8 cellular contexts compared by ENCODE assay signal in genomic region chr17:78378225-78379133, GRCh38. TPM values are rescaled to one million over a fixed set of nuclear protein-coding genes. Genes with fewer than 3 reads are reported as not detected.
DNase-seq lines count a peak whose midpoint lies in the region; ATAC-seq, FAIRE-seq and TF ChIP-seq lines count a peak whose summit lies in the region.

Gene PGS1, plus strand, starts transcription at chr17:78378649. Its CDS starts 17 bp downstream, at chr17:78378666.

- intact Hi-C loops in breast epithelium (cut with DNase I; ENCODE audit: low total_unique reads) = no loop called here

- H3F3A ChIP-seq in GM23338 (replicated peaks; ENCODE audit: low read depth) = peaks cover 27% of the 10 kb centered on the region

- no peaks in the 10 kb centered on the region for H3K9me2 ChIP-seq in GM23338 (ENCODE audit: insufficient read depth)

- peak within 1 kb of the TSS; percentile 93 for H2AFZ ChIP-seq in GM23338

- no peaks in the 10 kb centered on the region for H3K27me3 ChIP-seq in GM23338 (ENCODE audit: insufficient read depth)
- H3K27me3 ChIP-seq in WERI-Rb-1 (ENCODE audit: insufficient read depth, low read depth, severe bottlenecking) = no peaks in the 10 kb centered on the region
- H3K27me3 ChIP-seq in breast epithelium = no peaks in the 10 kb centered on the region
- no peaks in the 10 kb centered on the region for H3K27me3 ChIP-seq in small intestine (ENCODE audit: control insufficient read depth in 2 of 2, insufficient read depth in 2 of 2, low read length in 2 of 2)

- FAIRE-seq in small intestine (lab: Jason Lieb, UNC) = no peak

- H3K9me3 ChIP-seq in WERI-Rb-1 (ENCODE audit: severe bottlenecking) (no peaks in the 10 kb centered on the region), breast epithelium (no peaks in the 10 kb centered on the region), small intestine (ENCODE audit: control insufficient read depth, low read depth) (no peaks in the 10 kb centered on the region)

- DNase-seq in D341Med (ENCODE audit: low spot score) (peak; percentile 97), GM23338 (ENCODE audit: low spot score) (peak; percentile 86), NCI-H1930 (lab: John Stamatoyannopoulos, UW) (peak; percentile 43 to 76), WERI-Rb-1 (peak; percentile 87), breast epithelium (ENCODE audit: low spot score in 2 of 2) (peak; percentile 64 to 79), iPS-NIHi11 (ENCODE audit: low spot score) (peak; percentile 87), small intestine (peak; percentile 78)

- H3K27me3 Mint-ChIP-seq in GM23338 (ENCODE audit: insufficient read depth, low read depth, poor library complexity) = peaks cover 14% of the 10 kb centered on the region

- H4K20me1 ChIP-seq in GM23338 (replicated peaks; ENCODE audit: insufficient read depth) = peaks cover 42% of the 10 kb centered on the region

- peak within 1 kb of the TSS; percentile 90 for H3K4me2 ChIP-seq in GM23338

- peaks cover 49% of the 10 kb centered on the region for H3K79me2 ChIP-seq in GM23338 (replicated peaks; ENCODE audit: insufficient read depth)

- peaks cover 13% of the 10 kb centered on the region for H3K36me3 Mint-ChIP-seq in GM23338 (ENCODE audit: low read depth)

- H3K27ac ChIP-seq in GM23338 (ENCODE audit: low read depth) = peak within 1 kb of the TSS; percentile 85
- peak within 1 kb of the TSS; percentile 82 for H3K27ac ChIP-seq in WERI-Rb-1
- H3K27ac ChIP-seq in breast epithelium = peak within 1 kb of the TSS; percentile 90 to 95
- peak within 1 kb of the TSS; percentile 90 to 91 for H3K27ac ChIP-seq in small intestine (ENCODE audit: low read depth in 1 of 2, low read length in 1 of 2)

- H3K36me3 ChIP-seq in GM23338 (ENCODE audit: insufficient read depth) = no peaks in the 10 kb centered on the region; the same call in 1 of the 2 replicates
- H3K36me3 ChIP-seq in WERI-Rb-1 = peaks cover 21% of the 10 kb centered on the region
- H3K36me3 ChIP-seq in breast epithelium = no peaks in the 10 kb centered on the region
- H3K36me3 ChIP-seq in small intestine (ENCODE audit: control insufficient read depth in 2 of 2, insufficient read depth in 2 of 2, low read length in 2 of 2) = no peaks in the 10 kb centered on the region

- TF ChIP-seq CTCF in GM23338 (conservative IDR thresholded peaks at IDR 0.05; ENCODE audit: low read depth in 2 of 2) (0 out of 4 replicates have a peak, but pooled peaks of 1 of the 2 experiments have one; percentile 1), WERI-Rb-1 (IDR thresholded peaks at IDR 0.05; ENCODE audit: low read depth, low read length) (no peak), breast epithelium (IDR thresholded peaks at IDR 0.05) (peak in 1 of 3 donors; percentile 15)

- H3K27ac Mint-ChIP-seq in GM23338 = peak within 1 kb of the TSS; percentile 91

- 1 to 2% (median 1%) methylated on average over 53 to 89 of the region's 89 CpGs for WGBS in small intestine, 3 donors

- peak; percentile 16 for TF ChIP-seq POLR2A in breast epithelium (IDR thresholded peaks at IDR 0.05)

- peak; percentile 42 for ATAC-seq in GM23338
- no peak for ATAC-seq in HG02588 (IDR thresholded peaks at IDR 0.05; ENCODE audit: unreplicated experiment)

- H3K4me3 ChIP-seq in GM23338 (peak within 1 kb of the TSS; percentile 100), WERI-Rb-1 (ENCODE audit: low read depth, low read length) (peak within 1 kb of the TSS; percentile 94), breast epithelium (peak within 1 kb of the TSS; percentile 77 to 100 (median 88)), small intestine (ENCODE audit: low read depth in 1 of 2, low read length in 2 of 2) (peak within 1 kb of the TSS; percentile 95 to 99)

- peak within 1 kb of the TSS; percentile 99 for H3K4me3 Mint-ChIP-seq in GM23338

- H3K9me3 Mint-ChIP-seq in GM23338 = no peaks in the 10 kb centered on the region

- H3K4me1 Mint-ChIP-seq in GM23338 = peaks cover 67% of the 10 kb centered on the region

- H3K4me1 ChIP-seq in GM23338 (ENCODE audit: insufficient read depth) (peaks cover 60% of the 10 kb centered on the region), breast epithelium (peaks cover 11 to 31% of the 10 kb centered on the region in 2 donors), small intestine (ENCODE audit: control insufficient read depth in 2 of 2, insufficient read depth in 1 of 2, low read depth in 1 of 2, low read length in 1 of 2) (peaks cover 5 to 14% of the 10 kb centered on the region in 2 donors)

TF ChIP-seq in GM23338, 12 proteins besides CTCF, POLR2A, EP300 and RAD21:
- TF ChIP-seq ETS1 (IDR thresholded peaks at IDR 0.05) (peak; percentile 80), ZNF331 (CRISPR knock-in tag; IDR thresholded peaks at IDR 0.05; ENCODE audit: low read depth) (no peak), POLR2AphosphoS5 (IDR thresholded peaks at IDR 0.05; ENCODE audit: low read depth) (peak; percentile 81), STAT1 (IDR thresholded peaks at IDR 0.05; ENCODE audit: unreplicated experiment) (no peak), EZH2 (IDR thresholded peaks at IDR 0.05; ENCODE audit: low read depth, unreplicated experiment) (no peak), CREB1 (CRISPR knock-in tag; IDR thresholded peaks at IDR 0.05; ENCODE audit: low read depth) (no peak)

RNA-seq across cellular contexts. Expression of gene PGS1, which starts in this region (rescaled TPM):
- total RNA-seq in GM23338 (2014; rRNA removed; shearing (Covaris generic)) = 65.8 and 67.1 TPM in 2 replicates
- polyA plus RNA-seq in GM23338 (2016; fragmentation: Nextera tagmentation; extraction: Ambion mirVana) = 42.5 and 43.9 TPM in 2 replicates
- 10 to 100 TPM; 33.9 to 58.7 (median 50.2) TPM for total RNA-seq in breast epithelium
- 10 to 100 TPM; 14.9 to 24.9 (median 16.1) TPM for polyA plus RNA-seq in small intestine
